ENCODE assay signal across 25 cellular contexts in the genomic region with DNA sequence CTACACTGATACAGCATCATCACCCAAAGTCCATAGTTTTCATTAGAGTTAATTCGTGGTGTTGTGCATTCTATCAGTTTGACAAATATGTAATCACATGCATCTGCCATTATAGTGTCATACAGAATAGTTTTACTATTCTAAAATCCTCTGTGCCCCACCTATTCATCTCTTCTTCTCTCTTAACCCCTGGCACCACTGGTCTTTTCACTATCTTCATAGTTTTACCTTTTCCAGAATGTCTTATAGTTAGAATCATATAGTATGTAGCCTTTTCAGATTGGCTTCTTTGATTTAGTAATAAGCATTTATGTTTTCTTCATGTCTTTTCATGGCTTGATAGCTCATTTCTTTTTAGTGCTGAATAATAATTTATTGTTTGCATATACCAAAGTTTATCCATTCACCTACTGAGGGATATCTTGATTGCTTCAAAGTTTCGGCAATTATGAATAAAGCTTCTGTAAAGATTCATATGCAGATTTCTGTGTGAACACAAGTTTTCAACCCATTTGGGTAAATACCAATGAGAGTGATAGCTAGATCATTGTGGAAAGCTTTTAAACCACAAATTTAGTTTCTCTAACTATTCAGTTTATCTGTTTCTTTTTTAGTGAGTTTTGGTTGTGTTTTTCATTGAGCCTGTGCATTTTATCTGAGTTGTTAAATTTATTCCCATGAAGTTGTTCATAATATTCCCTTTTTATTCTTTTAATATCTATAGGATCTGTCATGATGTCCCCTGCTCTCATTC.
"Had no signal": no experiment of that assay in that cellular context is flagged by ENCODE, and none has a peak within 500 bp of the region (broad histone marks: within the 10 kb centered on the region; RNA-seq: fewer than 3 reads in every experiment).

No MANE protein-coding gene starts in this region.

- H3K27me3 Mint-ChIP-seq: progenitor cell of endocrine pancreas had no signal

- H3K36me3 ChIP-seq: colonic mucosa, gastrocnemius medialis, left lung, lower lobe of right lung, right lobe of liver, stomach, thyroid gland, upper lobe of left lung, vagina had no signal

- H3K4me1 ChIP-seq: body of pancreas, colonic mucosa, gastrocnemius medialis, left lung, lower lobe of right lung, right lobe of liver, stomach, upper lobe of left lung, vagina had no signal

- H3K27me3 ChIP-seq: body of pancreas, colonic mucosa, gastrocnemius medialis, left lung, right lobe of liver, stomach, thyroid gland, upper lobe of left lung, vagina had no signal

- H3K9me3 Mint-ChIP-seq: natural killer cell had no signal

- H3K4me3 ChIP-seq: body of pancreas, colonic mucosa, gastrocnemius medialis, left lung, lower lobe of right lung, right lobe of liver, stomach, thyroid gland, upper lobe of left lung, vagina had no signal

- H3K27ac ChIP-seq: body of pancreas, colonic mucosa, gastrocnemius medialis, left lung, lower lobe of right lung, right lobe of liver, stomach, thyroid gland, upper lobe of left lung, vagina had no signal

- H3K27ac Mint-ChIP-seq: activated naive CD8-positive, alpha-beta T cell; natural killer cell; progenitor cell of endocrine pancreas had no signal

- ATAC-seq: body of pancreas, gastrocnemius medialis, left lung, lower lobe of right lung, natural killer cell, right lobe of liver had no signal

- H3K9me3 ChIP-seq: body of pancreas, colonic mucosa, gastrocnemius medialis, left lung, lower lobe of right lung, right lobe of liver, stomach, thyroid gland, upper lobe of left lung, vagina had no signal

- H3K4me3 Mint-ChIP-seq: activated naive CD8-positive, alpha-beta T cell; natural killer cell had no signal

- H3K36me3 Mint-ChIP-seq: natural killer cell had no signal

- DNase-seq: activated CD4-positive, alpha-beta T cell treated with anti-CD3 and anti-CD28 coated beads for 4 hours; activated CD4-positive, alpha-beta T cell treated with anti-CD3 and anti-CD28 coated beads, Interleukin-2, amount 50 U/mL, for 4 hours; activated CD4-positive, CD25-positive, alpha-beta regulatory T cell; activated CD8-positive, alpha-beta memory T cell treated with anti-CD3 and anti-CD28 coated beads for 24 hours; activated naive CD4-positive, alpha-beta T cell treated with Interleukin-2 at 50 U/mL for 16 hours; aorta; body of pancreas; cerebellar nuclear complex; colonic mucosa; effector CD8-positive, alpha-beta T cell; gastrocnemius medialis; glutamatergic neuron; left lung; lower lobe of right lung; mesendoderm; natural killer cell; right lobe of liver; stimulated activated CD4-positive, alpha-beta T cell treated with anti-CD3 and anti-CD28 coated beads, Interleukin-4, amount 100 ng/mL, for 1 hour; stomach; T-helper 1 cell; thyroid gland; upper lobe of left lung had no signal
